In genomic region chr6:16230953-16231352, GRCh38 we compare ENCODE assay signal across 27 cellular contexts.
"Had no signal": no experiment of that assay in that cellular context is flagged by ENCODE, and none has a peak within 500 bp of the region (broad histone marks: within the 10 kb centered on the region; RNA-seq: fewer than 3 reads in every experiment).

No MANE protein-coding gene starts in this region.

- H3K36me3 Mint-ChIP-seq: naive thymus-derived CD8-positive, alpha-beta T cell; stimulated activated effector memory CD8-positive, alpha-beta T cell treated with anti-CD3 and anti-CD28 coated beads, Interleukin-12 subunit alpha, Interleukin-12 subunit beta, amount 100 ng/mL, for 72 hours had no signal

- H3K27ac Mint-ChIP-seq: naive thymus-derived CD8-positive, alpha-beta T cell; nephron progenitor cell; stimulated activated effector memory CD8-positive, alpha-beta T cell treated with anti-CD3 and anti-CD28 coated beads, Interleukin-12 subunit alpha, Interleukin-12 subunit beta, amount 100 ng/mL, for 72 hours had no signal

- H3K9me3 ChIP-seq: gastroesophageal sphincter, heart left ventricle, ovary, psoas muscle, sigmoid colon, testis, tibial artery, upper lobe of left lung, uterus had no signal

- ATAC-seq: esophagus mucosa; foreskin keratinocyte; gastroesophageal sphincter; left lobe of liver; naive thymus-derived CD8-positive, alpha-beta T cell; stimulated activated effector memory CD8-positive, alpha-beta T cell treated with anti-CD3 and anti-CD28 coated beads, Interleukin-12 subunit alpha, Interleukin-12 subunit beta, amount 100 ng/mL, for 72 hours; stimulated activated naive CD8-positive, alpha-beta T cell treated with anti-CD3 and anti-CD28 coated beads, Interleukin-15, Interleukin-2, amounts not matched to agents 100 U/mL and 50 U/mL, for 24 hours had no signal

- H3K27ac ChIP-seq: dorsolateral prefrontal cortex, epithelial cell of prostate, foreskin keratinocyte, gastroesophageal sphincter, hepatocyte, psoas muscle, sigmoid colon, testis, tibial artery, upper lobe of left lung, uterus had no signal

- H3K4me3 ChIP-seq: dorsolateral prefrontal cortex, gastroesophageal sphincter, heart left ventricle, hepatocyte, ovary, psoas muscle, sigmoid colon, testis, tibial artery, upper lobe of left lung, uterus had no signal

- DNase-seq: dorsolateral prefrontal cortex; effector CD4-positive, alpha-beta T cell; foreskin keratinocyte; heart left ventricle; kidney; naive thymus-derived CD8-positive, alpha-beta T cell; nephron progenitor cell; occipital lobe; posterior cingulate gyrus; psoas muscle; sigmoid colon; stimulated activated CD4-positive, alpha-beta T cell treated with anti-CD3 and anti-CD28 coated beads, Interleukin-2, amount 100 ng/mL, for 24 hours; stimulated activated CD4-positive, alpha-beta T cell treated with anti-CD3 and anti-CD28 coated beads, Interleukin-4, amount 100 ng/mL, for 24 hours; stimulated activated naive CD8-positive, alpha-beta T cell treated with anti-CD3 and anti-CD28 coated beads, Interleukin-15, Interleukin-2, amounts not matched to agents 100 U/mL and 50 U/mL, for 24 hours; substantia nigra; testis; tibial artery; upper lobe of left lung; uterus had no signal

- H3K27me3 ChIP-seq: dorsolateral prefrontal cortex, gastroesophageal sphincter, hepatocyte, ovary, sigmoid colon, testis, tibial artery, upper lobe of left lung, uterus had no signal

- H3K36me3 ChIP-seq: gastroesophageal sphincter, heart left ventricle, ovary, sigmoid colon, tibial artery, upper lobe of left lung, uterus had no signal

- H3K4me3 Mint-ChIP-seq: naive thymus-derived CD8-positive, alpha-beta T cell; nephron progenitor cell; stimulated activated effector memory CD8-positive, alpha-beta T cell treated with anti-CD3 and anti-CD28 coated beads, Interleukin-12 subunit alpha, Interleukin-12 subunit beta, amount 100 ng/mL, for 72 hours had no signal

- H3K9me3 Mint-ChIP-seq: naive thymus-derived CD8-positive, alpha-beta T cell; stimulated activated effector memory CD8-positive, alpha-beta T cell treated with anti-CD3 and anti-CD28 coated beads, Interleukin-12 subunit alpha, Interleukin-12 subunit beta, amount 100 ng/mL, for 72 hours had no signal

- FAIRE-seq: colon, kidney had no signal
